1 cellular context compared by ENCODE assay signal in the genomic region with DNA sequence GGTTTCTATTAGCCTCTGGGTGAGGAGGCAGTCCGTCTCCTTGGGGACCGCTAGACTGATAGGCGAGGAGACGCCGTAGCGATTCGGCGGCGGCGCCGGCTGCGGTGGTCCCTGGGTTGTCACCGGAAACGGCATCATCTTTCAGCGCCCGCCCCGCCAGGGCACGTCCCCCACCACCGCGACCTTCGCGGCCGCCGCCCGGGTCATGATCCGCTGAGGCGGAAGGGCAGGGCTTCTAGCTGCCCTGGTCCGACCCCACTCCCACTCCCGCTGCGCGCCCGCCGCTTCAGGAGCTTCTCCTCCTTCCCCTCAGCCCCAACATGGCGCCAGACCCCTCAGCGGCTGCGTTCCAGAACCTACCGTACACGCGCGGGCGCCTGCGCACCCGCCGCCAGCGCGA.
TF ChIP-seq lines count a peak whose summit lies in the region.

A gene (minus strand): TSS at position 358 of the 400 bp plus-strand sequence. CDS start 220 bp downstream, at position 138.

TF ChIP-seq in GM12878, 131 proteins besides CTCF, POLR2A, EP300 and RAD21 (continued from another document):
- TF ChIP-seq, protein P1, sequence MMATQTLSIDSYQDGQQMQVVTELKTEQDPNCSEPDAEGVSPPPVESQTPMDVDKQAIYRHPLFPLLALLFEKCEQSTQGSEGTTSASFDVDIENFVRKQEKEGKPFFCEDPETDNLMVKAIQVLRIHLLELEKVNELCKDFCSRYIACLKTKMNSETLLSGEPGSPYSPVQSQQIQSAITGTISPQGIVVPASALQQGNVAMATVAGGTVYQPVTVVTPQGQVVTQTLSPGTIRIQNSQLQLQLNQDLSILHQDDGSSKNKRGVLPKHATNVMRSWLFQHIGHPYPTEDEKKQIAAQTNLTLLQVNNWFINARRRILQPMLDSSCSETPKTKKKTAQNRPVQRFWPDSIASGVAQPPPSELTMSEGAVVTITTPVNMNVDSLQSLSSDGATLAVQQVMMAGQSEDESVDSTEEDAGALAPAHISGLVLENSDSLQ (IDR thresholded peaks at IDR 0.05) = peak; percentile 77
- TF ChIP-seq, protein P2, sequence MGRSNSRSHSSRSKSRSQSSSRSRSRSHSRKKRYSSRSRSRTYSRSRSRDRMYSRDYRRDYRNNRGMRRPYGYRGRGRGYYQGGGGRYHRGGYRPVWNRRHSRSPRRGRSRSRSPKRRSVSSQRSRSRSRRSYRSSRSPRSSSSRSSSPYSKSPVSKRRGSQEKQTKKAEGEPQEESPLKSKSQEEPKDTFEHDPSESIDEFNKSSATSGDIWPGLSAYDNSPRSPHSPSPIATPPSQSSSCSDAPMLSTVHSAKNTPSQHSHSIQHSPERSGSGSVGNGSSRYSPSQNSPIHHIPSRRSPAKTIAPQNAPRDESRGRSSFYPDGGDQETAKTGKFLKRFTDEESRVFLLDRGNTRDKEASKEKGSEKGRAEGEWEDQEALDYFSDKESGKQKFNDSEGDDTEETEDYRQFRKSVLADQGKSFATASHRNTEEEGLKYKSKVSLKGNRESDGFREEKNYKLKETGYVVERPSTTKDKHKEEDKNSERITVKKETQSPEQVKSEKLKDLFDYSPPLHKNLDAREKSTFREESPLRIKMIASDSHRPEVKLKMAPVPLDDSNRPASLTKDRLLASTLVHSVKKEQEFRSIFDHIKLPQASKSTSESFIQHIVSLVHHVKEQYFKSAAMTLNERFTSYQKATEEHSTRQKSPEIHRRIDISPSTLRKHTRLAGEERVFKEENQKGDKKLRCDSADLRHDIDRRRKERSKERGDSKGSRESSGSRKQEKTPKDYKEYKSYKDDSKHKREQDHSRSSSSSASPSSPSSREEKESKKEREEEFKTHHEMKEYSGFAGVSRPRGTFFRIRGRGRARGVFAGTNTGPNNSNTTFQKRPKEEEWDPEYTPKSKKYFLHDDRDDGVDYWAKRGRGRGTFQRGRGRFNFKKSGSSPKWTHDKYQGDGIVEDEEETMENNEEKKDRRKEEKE (IDR thresholded peaks at IDR 0.05) = no peak
